Comparison of ENCODE assay signal across 22 cellular contexts in the genomic region with DNA sequence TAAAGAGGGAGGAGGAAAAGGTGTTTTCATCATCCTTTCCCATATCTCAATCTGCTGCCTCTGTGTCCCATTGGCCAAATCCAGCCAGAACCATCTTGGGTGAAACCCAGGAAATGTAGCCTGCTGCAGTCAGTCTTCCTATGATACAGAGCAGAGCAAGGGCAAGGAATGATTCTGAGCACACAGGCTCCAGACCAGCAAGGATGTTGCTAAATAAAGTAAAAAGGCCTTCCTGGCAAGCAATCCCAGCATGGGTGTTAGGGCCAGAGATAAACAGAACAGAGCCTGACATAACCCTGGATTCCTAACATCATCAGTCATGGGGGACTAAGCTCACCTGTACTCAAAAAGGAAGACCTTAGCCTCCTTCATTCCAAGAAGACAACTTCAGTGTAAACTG.
A peak's percentile ranks its signal among the peaks of the same experiment; 100 is the strongest.
DNase-seq lines count a peak whose midpoint lies in the region; ATAC-seq and TF ChIP-seq lines count a peak whose summit lies in the region.
"Had no signal": no experiment of that assay in that cellular context is flagged by ENCODE, and none has a peak within 500 bp of the region (broad histone marks: within the 10 kb centered on the region; RNA-seq: fewer than 3 reads in every experiment).

No MANE protein-coding gene starts in this region.

- H2BK20ac ChIP-seq in IMR-90 (ENCODE audit: low read depth, low read length), result no peak overlapping the region

- no peak overlapping the region for H2AFZ ChIP-seq in IMR-90 (replicated peaks; ENCODE audit: low read length, poor library complexity)

- TF ChIP-seq RAD21 in IMR-90 (IDR thresholded peaks at IDR 0.05; ENCODE audit: low read length), result no peak

- no peaks in the 10 kb centered on the region; the same call in 1 of the 2 replicates for H3K27me3 ChIP-seq in IMR-90 (ENCODE audit: control insufficient read depth, insufficient read depth, low read length)
- H3K27me3 ChIP-seq: BE2C, cardiac muscle cell had no signal

- TF ChIP-seq POLR2A in IMR-90 (IDR thresholded peaks at IDR 0.05; ENCODE audit: low read depth, low read length), result no peak

- peak; percentile 9 for DNase-seq in IMR-90
- peak; percentile 18 for DNase-seq in fibroblast of gingiva (ENCODE audit: low read depth)
- DNase-seq in iris pigment epithelial cell (ENCODE audit: low read depth), result peak; percentile 23
- DNase-seq in sciatic nerve (ENCODE audit: low spot score), result no peak
- DNase-seq in inferior parietal cortex (ENCODE audit: extremely low spot score), result no peak
- DNase-seq in COLO668 (lab: John Stamatoyannopoulos, UW; ENCODE audit: unreplicated experiment), result no peak
- DNase-seq: activated CD4-positive, alpha-beta T cell treated with anti-CD3 and anti-CD28 coated beads, Interleukin-2, amount 50 U/mL, for 1 hour; activated CD8-positive, alpha-beta memory T cell treated with anti-CD3 and anti-CD28 coated beads, Interleukin-2, amount 10 ng/mL, durations not matched to agents 7 days and 5 days; activated naive CD4-positive, alpha-beta T cell treated with anti-CD3 and anti-CD28 coated beads for 36 hours; activated T-cell treated with anti-CD3 and anti-CD28 coated beads, Interleukin-2, amount 50 U/mL, for 72 hours; BE2C; Calu3; lower lobe of right lung; mucosa of descending colon; NCI-H1930; NCI-H82; stimulated activated CD8-positive, alpha-beta memory T cell treated with anti-CD3 and anti-CD28 coated beads, Interleukin-4, amount 100 ng/mL, for 48 hours had no signal

- no peak overlapping the region for H4K8ac ChIP-seq in IMR-90 (ENCODE audit: low read depth in 2 of 2, low read length in 2 of 2)

- H2AK9ac ChIP-seq in IMR-90 (replicated peaks; ENCODE audit: low read depth, low read length, poor library complexity), result no peak overlapping the region

- CTCF ChIA-PET in IMR-90 (lab: Yijun Ruan, JAX), result no interaction called here

- H3K4me3 ChIP-seq in IMR-90 (ENCODE audit: insufficient read depth, low read depth, low read length), result no peak overlapping the region
- H3K4me3 ChIP-seq: A549, cardiac muscle cell, HAP-1, lower lobe of right lung, mucosa of descending colon had no signal

- no peak overlapping the region for H2BK5ac ChIP-seq in IMR-90 (ENCODE audit: low read depth, low read length, poor library complexity, severe bottlenecking)

- TF ChIP-seq CTCF in IMR-90 (conservative IDR thresholded peaks at IDR 0.05; ENCODE audit: low read depth, low read length), result no peak

- BruUV-seq in IMR-90 (replicated peaks; lab: Mats Ljungman, UMichigan), result no TSS peak

- intact Hi-C loops in IMR-90 (cut with micrococcal nuclease), result no loop called here
- intact Hi-C loops in sciatic nerve (cut with DNase I), result no loop called here

- POLR2A ChIA-PET in IMR-90 (lab: Charles Lee; ENCODE audit: unreplicated experiment), result no interaction called here

- ATAC-seq in IMR-90 (ENCODE audit: low read depth), result peak; percentile 56
- ATAC-seq in sciatic nerve, result peak; percentile 85
- ATAC-seq in HG03460 (IDR thresholded peaks at IDR 0.05; ENCODE audit: unreplicated experiment), result no peak
- no peak for ATAC-seq in HG02571 (IDR thresholded peaks at IDR 0.05; ENCODE audit: unreplicated experiment)
- ATAC-seq: A549; activated CD8-positive, alpha-beta memory T cell treated with anti-CD3 and anti-CD28 coated beads, Interleukin-2, amount 10 ng/mL, durations not matched to agents 7 days and 5 days; activated T-cell treated with anti-CD3 and anti-CD28 coated beads, Interleukin-2, amount 50 U/mL, for 72 hours; lower lobe of right lung; mucosa of descending colon had no signal

- no peaks in the 10 kb centered on the region for H3K9me3 ChIP-seq in IMR-90 (ENCODE audit: control insufficient read depth, insufficient read depth, low read length)
- H3K9me3 ChIP-seq: A549, BE2C, HAP-1, lower lobe of right lung, mucosa of descending colon had no signal

- H3K18ac ChIP-seq in IMR-90 (ENCODE audit: low read depth, low read length), result no peak overlapping the region

- H3K4ac ChIP-seq in IMR-90 (ENCODE audit: low read depth, low read length), result no peak overlapping the region

- H3K79me1 ChIP-seq in IMR-90 (ENCODE audit: low read depth in 1 of 2, low read length in 2 of 2), result no peaks in the 10 kb centered on the region

- no peaks in the 10 kb centered on the region for H3K36me3 ChIP-seq in IMR-90 (ENCODE audit: control insufficient read depth, insufficient read depth, low read length)
- H3K36me3 ChIP-seq: BE2C, cardiac muscle cell, HAP-1, lower lobe of right lung had no signal

- H4K5ac ChIP-seq in IMR-90 (ENCODE audit: low read depth, low read length), result no peak overlapping the region

- no peaks in the 10 kb centered on the region for H4K20me1 ChIP-seq in IMR-90 (ENCODE audit: insufficient read depth, low read length)

- no peak overlapping the region for H3K9ac ChIP-seq in IMR-90 (ENCODE audit: low read depth, low read length)

- H2BK15ac ChIP-seq in IMR-90 (ENCODE audit: low read depth, low read length), result no peak overlapping the region

- no peak overlapping the region for H3K14ac ChIP-seq in IMR-90 (replicated peaks; ENCODE audit: low read depth, low read length)

- H3K56ac ChIP-seq in IMR-90 (ENCODE audit: extremely low read depth, insufficient read depth, low read length), result no peak overlapping the region

- in situ Hi-C loops in IMR-90 (cut with MboI; ENCODE audit: low sequenced_read_pairs), result no loop called here

- H3K4me2 ChIP-seq in IMR-90 (ENCODE audit: low read depth, low read length), result no peak overlapping the region
- H3K4me2 ChIP-seq: A549 had no signal

- H3K4me1 ChIP-seq in IMR-90 (ENCODE audit: control insufficient read depth, insufficient read depth, low read length), result 0 out of 2 replicates have a peak, but pooled peaks cover 2% of the 10 kb centered on the region
- H3K4me1 ChIP-seq: BE2C, HAP-1, lower lobe of right lung had no signal

- no peak overlapping the region for H4K91ac ChIP-seq in IMR-90 (ENCODE audit: insufficient read depth, low read depth, low read length)

- no peak overlapping the region for H2AK5ac ChIP-seq in IMR-90 (ENCODE audit: low read depth, low read length)

- dilution Hi-C loops in IMR-90 (cut with HindIII; ENCODE audit: low sequenced_read_pairs, unreplicated experiment), result no loop called here

- H3K9me1 ChIP-seq in IMR-90 (ENCODE audit: insufficient read depth, low read length), result no peaks in the 10 kb centered on the region

- H3K23ac ChIP-seq in IMR-90 (ENCODE audit: low read depth, low read length), result no peak overlapping the region

- H3K27ac ChIP-seq in IMR-90 (ENCODE audit: insufficient read depth, low read length), result no peak overlapping the region
- H3K27ac ChIP-seq: cardiac muscle cell, lower lobe of right lung had no signal

- H2BK120ac ChIP-seq in IMR-90 (ENCODE audit: low read depth, low read length), result no peak overlapping the region

TF ChIP-seq in IMR-90, 13 proteins besides CTCF, POLR2A, EP300 and RAD21:
- no peak for TF ChIP-seq MAZ (IDR thresholded peaks at IDR 0.05; ENCODE audit: borderline replicate concordance, low read depth, low read length)
- TF ChIP-seq, protein P1, sequence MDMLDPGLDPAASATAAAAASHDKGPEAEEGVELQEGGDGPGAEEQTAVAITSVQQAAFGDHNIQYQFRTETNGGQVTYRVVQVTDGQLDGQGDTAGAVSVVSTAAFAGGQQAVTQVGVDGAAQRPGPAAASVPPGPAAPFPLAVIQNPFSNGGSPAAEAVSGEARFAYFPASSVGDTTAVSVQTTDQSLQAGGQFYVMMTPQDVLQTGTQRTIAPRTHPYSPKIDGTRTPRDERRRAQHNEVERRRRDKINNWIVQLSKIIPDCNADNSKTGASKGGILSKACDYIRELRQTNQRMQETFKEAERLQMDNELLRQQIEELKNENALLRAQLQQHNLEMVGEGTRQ (IDR thresholded peaks at IDR 0.05; ENCODE audit: low read depth, low read length), result no peak
- no peak for TF ChIP-seq BHLHE40 (IDR thresholded peaks at IDR 0.05; ENCODE audit: low read depth, low read length)
- no peak for TF ChIP-seq RCOR1 (IDR thresholded peaks at IDR 0.05; ENCODE audit: insufficient replicate concordance, low read length)
- TF ChIP-seq CHD1 (IDR thresholded peaks at IDR 0.05; ENCODE audit: low read depth, low read length), result no peak
- no peak for TF ChIP-seq MXI1 (IDR thresholded peaks at IDR 0.05; ENCODE audit: borderline replicate concordance, low read depth, low read length)
- TF ChIP-seq, protein P2, sequence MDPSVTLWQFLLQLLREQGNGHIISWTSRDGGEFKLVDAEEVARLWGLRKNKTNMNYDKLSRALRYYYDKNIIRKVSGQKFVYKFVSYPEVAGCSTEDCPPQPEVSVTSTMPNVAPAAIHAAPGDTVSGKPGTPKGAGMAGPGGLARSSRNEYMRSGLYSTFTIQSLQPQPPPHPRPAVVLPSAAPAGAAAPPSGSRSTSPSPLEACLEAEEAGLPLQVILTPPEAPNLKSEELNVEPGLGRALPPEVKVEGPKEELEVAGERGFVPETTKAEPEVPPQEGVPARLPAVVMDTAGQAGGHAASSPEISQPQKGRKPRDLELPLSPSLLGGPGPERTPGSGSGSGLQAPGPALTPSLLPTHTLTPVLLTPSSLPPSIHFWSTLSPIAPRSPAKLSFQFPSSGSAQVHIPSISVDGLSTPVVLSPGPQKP (IDR thresholded peaks at IDR 0.05; ENCODE audit: borderline replicate concordance, low read depth, low read length), result no peak
- TF ChIP-seq RFX5 (IDR thresholded peaks at IDR 0.05; ENCODE audit: low read depth, low read length), result no peak
- no peak for TF ChIP-seq CEBPB (IDR thresholded peaks at IDR 0.05; ENCODE audit: low read depth, low read length)
- no peak for TF ChIP-seq NFE2L2 (IDR thresholded peaks at IDR 0.05; ENCODE audit: low read depth, low read length)
- TF ChIP-seq MAFK (IDR thresholded peaks at IDR 0.05; ENCODE audit: low read depth, low read length), result no peak
- no peak for TF ChIP-seq FOS (IDR thresholded peaks at IDR 0.05; ENCODE audit: low read depth, low read length)
- TF ChIP-seq SMC3 (IDR thresholded peaks at IDR 0.05; ENCODE audit: low read depth, low read length), result no peak

Comparison
In these comparisons a context has a peak if more than half of its experiments do, and no peak if none do; other contexts are left out.
1. ATAC-seq: peak in IMR-90 (single experiment) and sciatic nerve (single experiment); none in HG03460 (single experiment) and HG02571 (single experiment).
2. DNase-seq: peak in IMR-90 (single experiment), fibroblast of gingiva (single experiment) and iris pigment epithelial cell (single experiment); none in sciatic nerve (single experiment), inferior parietal cortex (single experiment) and COLO668 (single experiment).